Comparison of ENCODE assay signal across 10 cellular contexts in the genomic region with DNA sequence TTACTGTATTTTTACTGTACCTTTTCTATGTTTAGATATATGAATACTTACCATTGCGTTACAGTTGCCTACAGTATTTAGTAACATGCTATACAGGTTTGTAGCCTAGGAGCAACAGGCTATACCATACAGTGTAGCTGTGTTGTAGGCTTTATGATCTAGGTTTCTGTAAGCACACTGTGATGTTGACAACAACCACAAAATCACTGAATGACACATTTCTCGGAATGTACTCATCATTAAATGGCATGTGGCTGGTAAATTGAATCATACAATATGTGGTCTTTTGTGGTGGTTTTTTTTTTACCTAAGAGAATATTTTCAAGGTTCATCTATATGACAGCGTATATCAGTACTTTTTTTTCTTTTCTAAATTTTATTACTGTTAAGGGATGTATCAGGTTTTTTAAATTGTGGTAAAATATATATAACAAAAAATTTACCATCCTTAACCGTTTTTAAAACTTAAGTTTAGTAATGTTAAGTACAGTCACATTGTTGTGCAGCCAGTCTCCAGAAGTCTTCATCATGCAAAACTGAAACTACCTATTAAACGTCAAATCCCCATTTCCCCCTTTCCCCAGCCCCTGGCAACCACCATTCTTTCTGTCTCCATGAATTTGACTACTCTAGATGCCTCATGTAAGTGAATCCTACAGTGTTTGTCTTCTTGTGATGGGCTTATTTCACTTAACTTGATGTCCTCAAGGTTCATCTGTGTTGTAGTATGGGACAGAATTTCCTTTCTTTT. TPM values are rescaled to one million over a fixed set of nuclear protein-coding genes. Genes with fewer than 3 reads are reported as not detected.
DNase-seq lines count a peak whose midpoint lies in the region; ATAC-seq and TF ChIP-seq lines count a peak whose summit lies in the region.
"Had no signal": no experiment of that assay in that cellular context is flagged by ENCODE, and none has a peak within 500 bp of the region (broad histone marks: within the 10 kb centered on the region; RNA-seq: fewer than 3 reads in every experiment).

No MANE protein-coding gene starts in this region.

- peaks cover 62% of the 10 kb centered on the region for H3K79me2 ChIP-seq in MM.1S (ENCODE audit: low read length)

- no peak overlapping the region for H3K27ac ChIP-seq in MM.1S (ENCODE audit: low read length)
- H3K27ac ChIP-seq: parathyroid adenoma had no signal

- in situ Hi-C loops in astrocyte of the spinal cord (cut with HindIII; ENCODE audit: low sequenced_read_pairs) = no loop called here

- no peak overlapping the region for H2AFZ ChIP-seq in MM.1S (ENCODE audit: low read length)
- H2AFZ ChIP-seq: parathyroid adenoma had no signal

- no peaks in the 10 kb centered on the region for H3K9me2 ChIP-seq in MM.1S (replicated peaks; ENCODE audit: insufficient read depth, low read length)

- no peak overlapping the region for H3K4me3 ChIP-seq in astrocyte of the spinal cord (ENCODE audit: low read depth, low read length)
- no peak overlapping the region for H3K4me3 ChIP-seq in MM.1S (ENCODE audit: low read length)

- no peaks in the 10 kb centered on the region for H3F3A ChIP-seq in MM.1S (ENCODE audit: insufficient read depth, low read length)

- ATAC-seq in GM18511 (IDR thresholded peaks at IDR 0.05; ENCODE audit: unreplicated experiment) = peak; percentile 64
- peak; percentile 55 for ATAC-seq in HG03520 (IDR thresholded peaks at IDR 0.05; ENCODE audit: unreplicated experiment)
- no peak for ATAC-seq in GM21825 (IDR thresholded peaks at IDR 0.05; ENCODE audit: unreplicated experiment)

- H3K9ac ChIP-seq in MM.1S (ENCODE audit: low read length) = no peak overlapping the region
- H3K9ac ChIP-seq: parathyroid adenoma had no signal

- no peaks in the 10 kb centered on the region for H3K4me1 ChIP-seq in MM.1S (ENCODE audit: low read length)
- H3K4me1 ChIP-seq: parathyroid adenoma had no signal

- no peaks in the 10 kb centered on the region for H3K9me3 ChIP-seq in MM.1S (replicated peaks; ENCODE audit: insufficient read depth, low read length)

- no peaks in the 10 kb centered on the region for H3K27me3 ChIP-seq in MM.1S (replicated peaks; ENCODE audit: insufficient read depth, low read length)

- peak; percentile 1 for DNase-seq in A172 (ENCODE audit: low spot score)
- peak; percentile 54 for DNase-seq in astrocyte of the spinal cord (ENCODE audit: low read depth, low spot score)
- DNase-seq in MM.1S = no peak
- no peak for DNase-seq in NCI-H345 (lab: John Stamatoyannopoulos, UW)
- no peak for DNase-seq in COR-L47 (lab: John Stamatoyannopoulos, UW)
- DNase-seq: NCI-H524 treated with DMSO at 0.1 percent for 48 hours had no signal

- TF ChIP-seq CTCF in astrocyte of the spinal cord (IDR thresholded peaks at IDR 0.05; ENCODE audit: low read depth, low read length) = no peak
- TF ChIP-seq CTCF in MM.1S (IDR thresholded peaks at IDR 0.05; ENCODE audit: low read length) = no peak

- H3K4me2 ChIP-seq in MM.1S (ENCODE audit: low read depth, low read length) = no peak overlapping the region

- H4K20me1 ChIP-seq in MM.1S (ENCODE audit: insufficient read depth, low read length) = peaks cover 4% of the 10 kb centered on the region; the same call in 1 of the 2 replicates

- H3K36me3 ChIP-seq in MM.1S (replicated peaks; ENCODE audit: insufficient read depth, low read length) = peaks cover 11% of the 10 kb centered on the region

RNA-seq across cellular contexts. Expression of gene BTAF1, which starts 21.5 kb away (rescaled TPM):
- total RNA-seq in A172 (2014; rRNA removed; shearing (Covaris generic)) = 23.9 and 25.9 TPM in 2 replicates

RNA-seq across cellular contexts. Expression of gene FGFBP3, which starts 35.8 kb away (rescaled TPM):
- total RNA-seq in A172 (2014; rRNA removed; shearing (Covaris generic)) = 0.38 TPM in 2 replicates

Comparison
In these comparisons a context has a peak if more than half of its experiments do, and no peak if none do; other contexts are left out.
1. DNase-seq: peak in A172 (single experiment) and astrocyte of the spinal cord (single experiment); none in MM.1S (single experiment), NCI-H345 (single experiment) and COR-L47 (single experiment).